10 cellular contexts compared by ENCODE assay signal in genomic region chr16:67858448-67858993, GRCh38. TPM values are rescaled to one million over a fixed set of nuclear protein-coding genes. Genes with fewer than 3 reads are reported as not detected.
DNase-seq lines count a peak whose midpoint lies in the region; ATAC-seq, FAIRE-seq and TF ChIP-seq lines count a peak whose summit lies in the region.
"Had no signal": no experiment of that assay in that cellular context is flagged by ENCODE, and none has a peak within 500 bp of the region (broad histone marks: within the 10 kb centered on the region; RNA-seq: fewer than 3 reads in every experiment).

No MANE protein-coding gene starts in this region.

- peak overlapping the region; percentile 72 for H3K9ac ChIP-seq in HepG2 (ENCODE audit: insufficient read depth, low read depth, low read length)
- no peak overlapping the region for H3K9ac ChIP-seq in stomach smooth muscle (ENCODE audit: low read length in 2 of 2)

- peaks cover 93% of the 10 kb centered on the region for H3K79me2 ChIP-seq in PC-9 (ENCODE audit: low read depth)
- H3K79me2 ChIP-seq in HepG2 (ENCODE audit: insufficient read depth, low read length) = peaks cover 95% of the 10 kb centered on the region

- H3K36me3 ChIP-seq in PC-9 (ENCODE audit: low read depth) = peaks cover 15% of the 10 kb centered on the region; the same call in 1 of the 2 replicates
- no peaks in the 10 kb centered on the region for H3K36me3 ChIP-seq in body of pancreas (replicated peaks in 1 of 2; ENCODE audit: insufficient read depth in 1 of 2, low read depth in 2 of 2)
- peaks cover 16 to 39% of the 10 kb centered on the region in 2 experiments for H3K36me3 ChIP-seq in HepG2 (replicated peaks in 1 of 2; ENCODE audit: control insufficient read depth in 1 of 2, insufficient read depth in 2 of 2, low read length in 2 of 2)
- H3K36me3 ChIP-seq in stomach smooth muscle (ENCODE audit: control insufficient read depth in 2 of 2, insufficient read depth in 2 of 2, low read length in 2 of 2) = peaks cover 0 to 11% of the 10 kb centered on the region in 2 donors

- POLR2A ChIA-PET in PC-9 (lab: Charles Lee; ENCODE audit: unreplicated experiment) (no interaction called here), HepG2 (lab: Yijun Ruan, JAX) (interaction anchor here (1.0 to 3.3 kb wide), 6 partner anchors 11 to 106 kb away, joined by 3 to 21 read pairs (median 7); partner anchors contain the start of genes CENPT, EDC4 and NUTF2)

- intact Hi-C loops in PC-9 (cut with micrococcal nuclease; ENCODE audit: unreplicated experiment) (loop anchor here (5.0 kb wide), 2 partner anchors 141 to 181 kb away; partner anchors contain the start of gene GFOD2), body of pancreas (cut with DNase I) (no loop called here), HepG2 (cut with micrococcal nuclease; ENCODE audit: unreplicated experiment) (no loop called here)

- FAIRE-seq in HepG2 (lab: Jason Lieb, UNC) = no peak

- ATAC-seq in body of pancreas = no peak
- ATAC-seq in HepG2 = no peak
- no peak for ATAC-seq in GM21529 (IDR thresholded peaks at IDR 0.05; ENCODE audit: unreplicated experiment)

- peaks cover 94% of the 10 kb centered on the region for H4K20me1 ChIP-seq in PC-9 (ENCODE audit: insufficient read depth)
- peaks cover 64% of the 10 kb centered on the region for H4K20me1 ChIP-seq in HepG2 (ENCODE audit: insufficient read depth, low read length)

- peaks cover 52% of the 10 kb centered on the region for H3K4me1 ChIP-seq in PC-9 (replicated peaks; ENCODE audit: insufficient read depth)
- H3K4me1 ChIP-seq in body of pancreas = peaks cover 60% of the 10 kb centered on the region
- H3K4me1 ChIP-seq in HepG2 (ENCODE audit: insufficient read depth, low read length) = peaks cover 60% of the 10 kb centered on the region
- peaks cover 45% of the 10 kb centered on the region for H3K4me1 ChIP-seq in stomach smooth muscle (ENCODE audit: control insufficient read depth, insufficient read depth, low read length)
- H3K4me1 ChIP-seq: SJCRH30 had no signal

- TF ChIP-seq CTCF in PC-9 (conservative IDR thresholded peaks at IDR 0.05) (no peak), body of pancreas (IDR thresholded peaks at IDR 0.05) (no peak), HepG2 (CRISPR knock-in tag; IDR thresholded peaks at IDR 0.05) (no peak)

- H3K27ac ChIP-seq in PC-9 (peak overlapping the region; percentile 69), body of pancreas (peak overlapping the region; percentile 55 to 93 (median 76)), HepG2 (ENCODE audit: extremely low read length, insufficient read depth, low read length) (peak overlapping the region; percentile 89), stomach smooth muscle (ENCODE audit: low read length) (peak overlapping the region; percentile 49)
- H3K27ac ChIP-seq: SJCRH30 had no signal

- BruUV-seq in PC-9 (replicated peaks; lab: Mats Ljungman, UMichigan) (TSS peak; percentile 3), HepG2 (replicated peaks; lab: Mats Ljungman, UMichigan) (no TSS peak)

- H3K9me3 ChIP-seq in PC-9 (ENCODE audit: insufficient read depth, low read depth) = no peaks in the 10 kb centered on the region
- H3K9me3 ChIP-seq in body of pancreas = no peaks in the 10 kb centered on the region
- H3K9me3 ChIP-seq in HepG2 (ENCODE audit: low read length) = no peaks in the 10 kb centered on the region
- H3K9me3 ChIP-seq in stomach smooth muscle (ENCODE audit: control insufficient read depth in 2 of 2, low read length in 2 of 2) = no peaks in the 10 kb centered on the region
- H3K9me3 ChIP-seq: SJCRH30 had no signal

- H3F3A ChIP-seq in PC-9 (ENCODE audit: insufficient read depth, low read depth) = peaks cover 54% of the 10 kb centered on the region

- H3K4me2 ChIP-seq in PC-9 = peak overlapping the region; percentile 62
- H3K4me2 ChIP-seq in HepG2 (ENCODE audit: low read depth, low read length) = peak overlapping the region; percentile 16; the same call in 1 of the 2 replicates

- H3K27me3 ChIP-seq in PC-9 (ENCODE audit: insufficient read depth, low read depth) (no peaks in the 10 kb centered on the region), body of pancreas (no peaks in the 10 kb centered on the region), HepG2 (ENCODE audit: control insufficient read depth in 1 of 2, insufficient read depth in 2 of 2, low read length in 2 of 2) (no peaks in the 10 kb centered on the region), stomach smooth muscle (ENCODE audit: control insufficient read depth in 1 of 2, insufficient read depth in 2 of 2, low read length in 2 of 2) (no peaks in the 10 kb centered on the region)
- H3K27me3 ChIP-seq: SJCRH30 had no signal

- WGBS in body of pancreas, 2 donors = 69 to 85% methylated on average over 5 of the region's 5 CpGs
- 88% methylated on average over 5 of the region's 5 CpGs for WGBS in HepG2 (ENCODE audit: low lambda C conversion rate)

- H3K9me2 ChIP-seq in PC-9 (ENCODE audit: insufficient read depth) = no peaks in the 10 kb centered on the region

- no peak overlapping the region for H2AFZ ChIP-seq in PC-9
- no peak overlapping the region for H2AFZ ChIP-seq in HepG2 (ENCODE audit: low read length)

- in situ Hi-C loops in HepG2 (cut with HindIII; ENCODE audit: extremely low pct_ligation_motif_present, low pct_unique_long_range_greater_than_20kb) = no loop called here

- DNase-seq in PC-9 = no peak
- no peak for DNase-seq in body of pancreas
- no peak for DNase-seq in HepG2 (ENCODE audit: low spot score)
- no peak for DNase-seq in hepatic stellate cell (ENCODE audit: low spot score)
- no peak for DNase-seq in HuH-7.5 (ENCODE audit: low spot score)
- DNase-seq in medulla oblongata (ENCODE audit: extremely low spot score) = no peak
- DNase-seq: activated CD8-positive, alpha-beta memory T cell treated with anti-CD3 and anti-CD28 coated beads, Interleukin-2, amount 50 U/mL, for 48 hours; SJCRH30 had no signal

- H3K4me3 ChIP-seq in PC-9 (no peak overlapping the region; the same call in 1 of the 2 replicates), body of pancreas (no peak overlapping the region), HepG2 (replicated peaks in 1 of 3; ENCODE audit: insufficient read depth in 1 of 3, low read depth in 2 of 3, low read length in 3 of 3) (no peak overlapping the region), stomach smooth muscle (ENCODE audit: low read length in 2 of 2) (no peak overlapping the region)
- H3K4me3 ChIP-seq: SJCRH30 had no signal

- TF ChIP-seq POLR2A in body of pancreas (IDR thresholded peaks at IDR 0.05) (no peak), HepG2 (IDR thresholded peaks at IDR 0.05; ENCODE audit: insufficient read depth in 1 of 2, low read depth in 2 of 2, low read length in 2 of 2) (no peak)

- CTCF ChIA-PET in PC-9 (lab: Charles Lee) (interaction anchor here (0.6 kb wide), 1 partner anchor 8 kb away, joined by 3 read pairs; no protein-coding TSS in a partner anchor), HepG2 (lab: Yijun Ruan, JAX; ENCODE audit: low intra/inter-chr PET ratio, low total read pairs) (interaction anchor here (1.0 kb wide), 1 partner anchor 42 kb away, joined by 6 read pairs; no protein-coding TSS in a partner anchor)

- TF ChIP-seq EP300 in HepG2 (IDR thresholded peaks at IDR 0.05; ENCODE audit: low read depth in 2 of 2, low read length in 2 of 2) = no peak
- TF ChIP-seq EP300 in HepG2 (CRISPR knock-in tag; IDR thresholded peaks at IDR 0.05; ENCODE audit: borderline replicate concordance) = no peak

- no peak for TF ChIP-seq RAD21 in HepG2 (CRISPR knock-in tag; IDR thresholded peaks at IDR 0.05)

RNA-seq across cellular contexts. Expression of gene CENPT, which starts 11.0 kb away (rescaled TPM):
- total RNA-seq in PC-9 (2021) (32.7 and 33.8 TPM in 2 replicates), body of pancreas (100 to 1,000 TPM in 1 of 2 donors, 10 to 100 TPM in 1; 57.1 to 122 TPM), HepG2 (2016; rRNA removed; fragmentation: Illumina TruSeq; extraction: Trizol) (24.8 and 43.3 TPM in 2 replicates)
- total RNA-seq in HepG2 (2016; cell fraction: cytosol; rRNA removed; fragmentation: Illumina TruSeq; extraction: Trizol; ENCODE audit: low read depth) = 11.2 and 11.7 TPM in 2 replicates
- total RNA-seq in HepG2 (2016; cell fraction: insoluble cytoplasmic fraction; rRNA removed; fragmentation: Illumina TruSeq; extraction: Trizol) = 22.8 and 43.9 TPM in 2 replicates
- 7.4 and 8.2 TPM in 2 replicates for total RNA-seq in HepG2 (2016; cell fraction: membrane; rRNA removed; fragmentation: Illumina TruSeq; extraction: Trizol)
- 43.8 and 49.8 TPM in 2 replicates for total RNA-seq in HepG2 (2016; cell fraction: nucleus; rRNA removed; fragmentation: Illumina TruSeq; extraction: Trizol)
- 40.9 and 51.3 TPM in 2 replicates for polyA plus RNA-seq in HepG2 (2011; rRNA removed)
- polyA plus RNA-seq in HepG2 (2011; cell fraction: cytosol; rRNA removed) = 17.4 and 28.9 TPM in 2 replicates
- 414 and 516 TPM in 2 replicates for polyA plus RNA-seq in HepG2 (2011; cell fraction: nucleus; rRNA removed)
- polyA plus RNA-seq in HepG2 (2012) = 22.1 and 28.1 TPM in 2 replicates
- polyA plus RNA-seq in HepG2 (2016; cell fraction: cytosol; fragmentation: Illumina TruSeq; extraction: Trizol; ENCODE audit: low read depth) = 3.3 and 4.0 TPM in 2 replicates
- polyA plus RNA-seq in HepG2 (2016; cell fraction: insoluble cytoplasmic fraction; fragmentation: Illumina TruSeq; extraction: Trizol; ENCODE audit: low read depth) = 22.0 and 24.2 TPM in 2 replicates
- 4.4 and 6.6 TPM in 2 replicates for polyA plus RNA-seq in HepG2 (2016; cell fraction: membrane; fragmentation: Illumina TruSeq; extraction: Trizol; ENCODE audit: low read depth)
- polyA plus RNA-seq in HepG2 (2016; cell fraction: nucleus; fragmentation: Illumina TruSeq; extraction: Trizol; ENCODE audit: insufficient read depth, low read depth) = 153 and 170 TPM in 2 replicates
- polyA minus RNA-seq in HepG2 (2011; rRNA and poly(A)+ RNA removed; ENCODE audit: low replicate concordance) = 38.6 and 47.8 TPM in 2 replicates
- polyA minus RNA-seq in HepG2 (2011; cell fraction: cytosol; rRNA and poly(A)+ RNA removed) = 8.8 and 11.4 TPM in 2 replicates
- 35.9 and 44.5 TPM in 2 replicates for polyA minus RNA-seq in HepG2 (2011; cell fraction: nucleus; rRNA and poly(A)+ RNA removed)

RNA-seq across cellular contexts. Expression of gene NUTF2, which starts 11.8 kb away (rescaled TPM):
- 94.2 and 147 TPM in 2 replicates for total RNA-seq in PC-9 (2021)
- total RNA-seq in body of pancreas = 10 to 100 TPM; 39.2 to 42.8 TPM
- 214 and 224 TPM in 2 replicates for total RNA-seq in HepG2 (2016; rRNA removed; fragmentation: Illumina TruSeq; extraction: Trizol)
- total RNA-seq in HepG2 (2016; cell fraction: cytosol; rRNA removed; fragmentation: Illumina TruSeq; extraction: Trizol; ENCODE audit: low read depth) = 79.7 and 100.0 TPM in 2 replicates
- 209 and 229 TPM in 2 replicates for total RNA-seq in HepG2 (2016; cell fraction: insoluble cytoplasmic fraction; rRNA removed; fragmentation: Illumina TruSeq; extraction: Trizol)
- total RNA-seq in HepG2 (2016; cell fraction: membrane; rRNA removed; fragmentation: Illumina TruSeq; extraction: Trizol) = 120 and 150 TPM in 2 replicates
- 79.9 and 90.1 TPM in 2 replicates for total RNA-seq in HepG2 (2016; cell fraction: nucleus; rRNA removed; fragmentation: Illumina TruSeq; extraction: Trizol)
- polyA plus RNA-seq in HepG2 (2011; rRNA removed) = 168 and 198 TPM in 2 replicates
- 212 and 299 TPM in 2 replicates for polyA plus RNA-seq in HepG2 (2011; cell fraction: cytosol; rRNA removed)
- polyA plus RNA-seq in HepG2 (2011; cell fraction: nucleus; rRNA removed) = 132 and 146 TPM in 2 replicates
- polyA plus RNA-seq in HepG2 (2012) = 140 and 216 TPM in 2 replicates
- polyA plus RNA-seq in HepG2 (2016; cell fraction: cytosol; fragmentation: Illumina TruSeq; extraction: Trizol; ENCODE audit: low read depth) = 108 and 138 TPM in 2 replicates
- polyA plus RNA-seq in HepG2 (2016; cell fraction: insoluble cytoplasmic fraction; fragmentation: Illumina TruSeq; extraction: Trizol; ENCODE audit: low read depth) = 277 and 305 TPM in 2 replicates
- polyA plus RNA-seq in HepG2 (2016; cell fraction: membrane; fragmentation: Illumina TruSeq; extraction: Trizol; ENCODE audit: low read depth) = 139 and 154 TPM in 2 replicates
- 173 and 182 TPM in 2 replicates for polyA plus RNA-seq in HepG2 (2016; cell fraction: nucleus; fragmentation: Illumina TruSeq; extraction: Trizol; ENCODE audit: insufficient read depth, low read depth)
- polyA minus RNA-seq in HepG2 (2011; rRNA and poly(A)+ RNA removed; ENCODE audit: low replicate concordance) = 366 and 394 TPM in 2 replicates
- polyA minus RNA-seq in HepG2 (2011; cell fraction: cytosol; rRNA and poly(A)+ RNA removed) = 157 and 165 TPM in 2 replicates
- polyA minus RNA-seq in HepG2 (2011; cell fraction: nucleus; rRNA and poly(A)+ RNA removed) = 60.0 and 81.7 TPM in 2 replicates

RNA-seq across cellular contexts. Expression of gene EDC4, which starts 14.3 kb away (rescaled TPM):
- total RNA-seq in PC-9 (2021) (48.8 and 52.7 TPM in 2 replicates), body of pancreas (10 to 100 TPM; 26.7 to 55.7 TPM), HepG2 (2016; rRNA removed; fragmentation: Illumina TruSeq; extraction: Trizol) (53.4 and 59.1 TPM in 2 replicates)
- 3.4 and 6.4 TPM in 2 replicates for total RNA-seq in HepG2 (2016; cell fraction: cytosol; rRNA removed; fragmentation: Illumina TruSeq; extraction: Trizol; ENCODE audit: low read depth)
- total RNA-seq in HepG2 (2016; cell fraction: insoluble cytoplasmic fraction; rRNA removed; fragmentation: Illumina TruSeq; extraction: Trizol) = 49.7 and 63.5 TPM in 2 replicates
- total RNA-seq in HepG2 (2016; cell fraction: membrane; rRNA removed; fragmentation: Illumina TruSeq; extraction: Trizol) = 14.5 and 17.3 TPM in 2 replicates
- total RNA-seq in HepG2 (2016; cell fraction: nucleus; rRNA removed; fragmentation: Illumina TruSeq; extraction: Trizol) = 56.7 and 57.8 TPM in 2 replicates
- polyA plus RNA-seq in HepG2 (2011; rRNA removed) = 51.4 and 65.8 TPM in 2 replicates
- 31.1 and 42.0 TPM in 2 replicates for polyA plus RNA-seq in HepG2 (2011; cell fraction: cytosol; rRNA removed)
- 315 and 402 TPM in 2 replicates for polyA plus RNA-seq in HepG2 (2011; cell fraction: nucleus; rRNA removed)
- polyA plus RNA-seq in HepG2 (2012) = 35.8 and 45.8 TPM in 2 replicates
- polyA plus RNA-seq in HepG2 (2016; cell fraction: cytosol; fragmentation: Illumina TruSeq; extraction: Trizol; ENCODE audit: low read depth) = 3.8 and 5.4 TPM in 2 replicates
- polyA plus RNA-seq in HepG2 (2016; cell fraction: insoluble cytoplasmic fraction; fragmentation: Illumina TruSeq; extraction: Trizol; ENCODE audit: low read depth) = 41.9 and 50.8 TPM in 2 replicates
- 4.5 and 8.2 TPM in 2 replicates for polyA plus RNA-seq in HepG2 (2016; cell fraction: membrane; fragmentation: Illumina TruSeq; extraction: Trizol; ENCODE audit: low read depth)
- polyA plus RNA-seq in HepG2 (2016; cell fraction: nucleus; fragmentation: Illumina TruSeq; extraction: Trizol; ENCODE audit: insufficient read depth, low read depth) = 159 and 172 TPM in 2 replicates
- 150 and 170 TPM in 2 replicates for polyA minus RNA-seq in HepG2 (2011; rRNA and poly(A)+ RNA removed; ENCODE audit: low replicate concordance)
- polyA minus RNA-seq in HepG2 (2011; cell fraction: cytosol; rRNA and poly(A)+ RNA removed) = 37.8 and 44.5 TPM in 2 replicates
- 61.0 and 65.3 TPM in 2 replicates for polyA minus RNA-seq in HepG2 (2011; cell fraction: nucleus; rRNA and poly(A)+ RNA removed)

RNA-seq across cellular contexts. Expression of gene THAP11, which starts 16.4 kb away (rescaled TPM):
- 18.9 and 23.2 TPM in 2 replicates for total RNA-seq in PC-9 (2021)
- 10 to 100 TPM; 23.7 to 42.8 TPM for total RNA-seq in body of pancreas
- total RNA-seq in HepG2 (2016; rRNA removed; fragmentation: Illumina TruSeq; extraction: Trizol) = 53.4 and 53.8 TPM in 2 replicates
- 48.1 and 65.0 TPM in 2 replicates for total RNA-seq in HepG2 (2016; cell fraction: cytosol; rRNA removed; fragmentation: Illumina TruSeq; extraction: Trizol; ENCODE audit: low read depth)
- total RNA-seq in HepG2 (2016; cell fraction: insoluble cytoplasmic fraction; rRNA removed; fragmentation: Illumina TruSeq; extraction: Trizol) = 54.0 and 55.5 TPM in 2 replicates
- 91.2 and 112 TPM in 2 replicates for total RNA-seq in HepG2 (2016; cell fraction: membrane; rRNA removed; fragmentation: Illumina TruSeq; extraction: Trizol)
- total RNA-seq in HepG2 (2016; cell fraction: nucleus; rRNA removed; fragmentation: Illumina TruSeq; extraction: Trizol) = 18.7 and 22.3 TPM in 2 replicates
- 44.2 and 45.5 TPM in 2 replicates for polyA plus RNA-seq in HepG2 (2011; rRNA removed)
- polyA plus RNA-seq in HepG2 (2011; cell fraction: cytosol; rRNA removed) = 45.9 and 53.3 TPM in 2 replicates
- polyA plus RNA-seq in HepG2 (2011; cell fraction: nucleus; rRNA removed) = 22.1 and 23.2 TPM in 2 replicates
- polyA plus RNA-seq in HepG2 (2012) = 25.9 and 34.6 TPM in 2 replicates
- polyA plus RNA-seq in HepG2 (2016; cell fraction: cytosol; fragmentation: Illumina TruSeq; extraction: Trizol; ENCODE audit: low read depth) = 42.2 and 59.3 TPM in 2 replicates
- polyA plus RNA-seq in HepG2 (2016; cell fraction: insoluble cytoplasmic fraction; fragmentation: Illumina TruSeq; extraction: Trizol; ENCODE audit: low read depth) = 50.1 and 54.2 TPM in 2 replicates
- 66.6 and 83.2 TPM in 2 replicates for polyA plus RNA-seq in HepG2 (2016; cell fraction: membrane; fragmentation: Illumina TruSeq; extraction: Trizol; ENCODE audit: low read depth)
- 28.8 and 33.3 TPM in 2 replicates for polyA plus RNA-seq in HepG2 (2016; cell fraction: nucleus; fragmentation: Illumina TruSeq; extraction: Trizol; ENCODE audit: insufficient read depth, low read depth)
- 45.1 and 58.5 TPM in 2 replicates for polyA minus RNA-seq in HepG2 (2011; rRNA and poly(A)+ RNA removed; ENCODE audit: low replicate concordance)
- 26.7 and 28.4 TPM in 2 replicates for polyA minus RNA-seq in HepG2 (2011; cell fraction: cytosol; rRNA and poly(A)+ RNA removed)
- polyA minus RNA-seq in HepG2 (2011; cell fraction: nucleus; rRNA and poly(A)+ RNA removed) = 8.2 and 9.8 TPM in 2 replicates

RNA-seq across cellular contexts. Expression of gene NRN1L, which starts 26.2 kb away (rescaled TPM):
- total RNA-seq in PC-9 (2021) = 1.3 TPM in 1 of 2 replicates, not detected in the other
- not detected for total RNA-seq in body of pancreas
- total RNA-seq in HepG2 (2016; rRNA removed; fragmentation: Illumina TruSeq; extraction: Trizol) = 0.53 TPM in 1 of 2 replicates, not detected in the other
- not detected in 2 replicates for total RNA-seq in HepG2 (2016; cell fraction: cytosol; rRNA removed; fragmentation: Illumina TruSeq; extraction: Trizol; ENCODE audit: low read depth)
- total RNA-seq in HepG2 (2016; cell fraction: insoluble cytoplasmic fraction; rRNA removed; fragmentation: Illumina TruSeq; extraction: Trizol) = 0.24 TPM in 1 of 2 replicates, not detected in the other
- total RNA-seq in HepG2 (2016; cell fraction: membrane; rRNA removed; fragmentation: Illumina TruSeq; extraction: Trizol) = 0.38 TPM in 1 of 2 replicates, not detected in the other
- total RNA-seq in HepG2 (2016; cell fraction: nucleus; rRNA removed; fragmentation: Illumina TruSeq; extraction: Trizol) = not detected in 2 replicates
- polyA plus RNA-seq in HepG2 (2011; rRNA removed) = 1.2 and 1.3 TPM in 2 replicates
- 0.33 and 0.93 TPM in 2 replicates for polyA plus RNA-seq in HepG2 (2011; cell fraction: cytosol; rRNA removed)
- polyA plus RNA-seq in HepG2 (2011; cell fraction: nucleus; rRNA removed) = 11.7 and 16.3 TPM in 2 replicates
- polyA plus RNA-seq in HepG2 (2012) = 0.90 and 2.0 TPM in 2 replicates
- polyA plus RNA-seq in HepG2 (2016; cell fraction: cytosol; fragmentation: Illumina TruSeq; extraction: Trizol; ENCODE audit: low read depth) = 0.19 TPM in 1 of 2 replicates, not detected in the other
- polyA plus RNA-seq in HepG2 (2016; cell fraction: insoluble cytoplasmic fraction; fragmentation: Illumina TruSeq; extraction: Trizol; ENCODE audit: low read depth) = not detected in 2 replicates
- not detected in 2 replicates for polyA plus RNA-seq in HepG2 (2016; cell fraction: membrane; fragmentation: Illumina TruSeq; extraction: Trizol; ENCODE audit: low read depth)
- polyA plus RNA-seq in HepG2 (2016; cell fraction: nucleus; fragmentation: Illumina TruSeq; extraction: Trizol; ENCODE audit: insufficient read depth, low read depth) = 1.4 and 1.9 TPM in 2 replicates
- polyA minus RNA-seq in HepG2 (2011; rRNA and poly(A)+ RNA removed; ENCODE audit: low replicate concordance) = 0.86 TPM in 1 of 2 replicates, not detected in the other
- polyA minus RNA-seq in HepG2 (2011; cell fraction: cytosol; rRNA and poly(A)+ RNA removed) = not detected in 2 replicates
- polyA minus RNA-seq in HepG2 (2011; cell fraction: nucleus; rRNA and poly(A)+ RNA removed) = not detected in 2 replicates
- total RNA-seq: SJCRH30 had no signal
